8 cellular contexts compared by ENCODE assay signal in genomic region chr11:70755410-70756158, GRCh38.
DNase-seq lines count a peak whose midpoint lies in the region; ATAC-seq and TF ChIP-seq lines count a peak whose summit lies in the region.

No MANE protein-coding gene starts in this region.

- H3K4me3 ChIP-seq in MG63 (no peak overlapping the region), SJCRH30 (no peak overlapping the region), tibial artery (no peak overlapping the region)

- H3K9me3 ChIP-seq in MG63 (peaks cover 11% of the 10 kb centered on the region), SJCRH30 (replicated peaks) (peaks cover 7% of the 10 kb centered on the region; the same call in 1 of the 2 replicates), tibial artery (peaks cover 4 to 16% (median 9%) of the 10 kb centered on the region in 3 donors)

- DNase-seq in EL, result peak; percentile 48
- peak; percentile 67 for DNase-seq in MG63
- peak; percentile 56 to 73 for DNase-seq in SJCRH30
- DNase-seq in activated gamma-delta T cell (lab: John Stamatoyannopoulos, UW), result peak; percentile 25
- DNase-seq in germinal center (ENCODE audit: low spot score), result peak; percentile 85
- peak; percentile 27 for DNase-seq in omental fat pad (ENCODE audit: low spot score)
- DNase-seq in tibial artery, result peak; percentile 55 to 72

- H3K27ac ChIP-seq in SJCRH30, result no peak overlapping the region
- no peak overlapping the region for H3K27ac ChIP-seq in tibial artery

- H3K36me3 ChIP-seq in MG63, result no peaks in the 10 kb centered on the region
- H3K36me3 ChIP-seq in SJCRH30, result no peaks in the 10 kb centered on the region
- no peaks in the 10 kb centered on the region for H3K36me3 ChIP-seq in tibial artery

- peak in 1 of 3 donors; percentile 65 for TF ChIP-seq CTCF in omental fat pad (IDR thresholded peaks at IDR 0.05)
- peak; percentile 82 to 85 for TF ChIP-seq CTCF in tibial artery (IDR thresholded peaks at IDR 0.05)

- H3K27me3 ChIP-seq in MG63 (no peaks in the 10 kb centered on the region), SJCRH30 (no peaks in the 10 kb centered on the region), tibial artery (peaks cover 0 to 27% of the 10 kb centered on the region in 2 donors)

- intact Hi-C loops in tibial artery (cut with DNase I; ENCODE audit: low total_unique reads), result loop anchor here (5.0 kb wide), 1 partner anchor 288 kb away; no protein-coding TSS in a partner anchor

- ATAC-seq in omental fat pad (ENCODE audit: low FRiP score), result peak; percentile 75
- no peak for ATAC-seq in HG02840 (IDR thresholded peaks at IDR 0.05; ENCODE audit: low FRiP score, unreplicated experiment)

- H3K4me1 ChIP-seq in SJCRH30 (no peaks in the 10 kb centered on the region), tibial artery (peaks cover 0 to 7% (median 0%) of the 10 kb centered on the region in 4 donors)

Comparison
In these comparisons a context has a peak if more than half of its experiments do, and no peak if none do; other contexts are left out.
1. DNase-seq: peak in every context shown above with its lines; median percentile 85 in germinal center; 67 in MG63; 64 in SJCRH30; 64 in tibial artery; 48 in EL; 27 in omental fat pad; 25 in activated gamma-delta T cell.